13 cellular contexts compared by ENCODE assay signal in the genomic region with DNA sequence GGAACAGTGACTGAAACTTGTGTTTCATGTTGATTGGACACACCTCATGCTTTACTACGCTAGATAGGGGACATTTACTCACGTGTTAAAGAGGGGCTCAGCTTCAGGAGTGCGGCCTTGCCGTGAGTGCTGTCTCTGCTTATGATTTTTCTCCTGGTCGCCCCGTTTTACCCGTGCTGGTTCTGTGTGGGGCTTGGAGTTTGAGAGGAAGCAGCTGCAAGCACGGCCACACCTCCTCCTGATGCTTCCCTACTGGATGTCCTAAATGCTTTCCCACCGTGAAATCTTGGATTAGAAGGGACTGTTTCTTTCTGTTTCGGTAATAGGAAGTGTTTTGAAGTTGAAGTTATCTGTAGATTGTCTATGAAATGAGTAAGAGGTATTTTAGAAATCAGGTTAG. TPM values are rescaled to one million over a fixed set of nuclear protein-coding genes. Genes with fewer than 3 reads are reported as not detected.
A peak's percentile ranks its signal among the peaks of the same experiment; 100 is the strongest.
DNase-seq lines count a peak whose midpoint lies in the region; ATAC-seq, FAIRE-seq and TF ChIP-seq lines count a peak whose summit lies in the region.
"Had no signal": no experiment of that assay in that cellular context is flagged by ENCODE, and none has a peak within 500 bp of the region (broad histone marks: within the 10 kb centered on the region; RNA-seq: fewer than 3 reads in every experiment).

No MANE protein-coding gene starts in this region.

- H2AFZ ChIP-seq in endothelial cell of umbilical vein (ENCODE audit: low read depth, low read length): no peak overlapping the region

- H3K27ac ChIP-seq in CD8-positive, alpha-beta memory T cell (ENCODE audit: low read depth, low read length): peak overlapping the region; percentile 11
- H3K27ac ChIP-seq in endothelial cell of umbilical vein (ENCODE audit: insufficient read depth, low read depth, low read length) (no peak overlapping the region), substantia nigra (ENCODE audit: low read depth, low read length, poor library complexity, severe bottlenecking) (no peak overlapping the region)
- H3K27ac ChIP-seq: cardiac muscle cell had no signal

- peaks cover 6 to 62% (median 18%) of the 10 kb centered on the region in 3 donors for H3K36me3 Mint-ChIP-seq in CD8-positive, alpha-beta memory T cell
- peaks cover 43% of the 10 kb centered on the region for H3K36me3 Mint-ChIP-seq in T-helper 2 cell treated with Interferon-gamma antibody and Interleukin-4, amounts not matched to agents 5 μg/mL and 100 μg/mL, for 36 hours (ENCODE audit: low read depth)
- peaks cover 5% of the 10 kb centered on the region for H3K36me3 Mint-ChIP-seq in osteocyte (ENCODE audit: unreplicated experiment)

- H3K27me3 Mint-ChIP-seq in CD8-positive, alpha-beta memory T cell: no peaks in the 10 kb centered on the region
- no peaks in the 10 kb centered on the region for H3K27me3 Mint-ChIP-seq in T-helper 2 cell treated with Interferon-gamma antibody and Interleukin-4, amounts not matched to agents 5 μg/mL and 100 μg/mL, for 36 hours (ENCODE audit: low read depth)
- no peaks in the 10 kb centered on the region for H3K27me3 Mint-ChIP-seq in osteocyte (ENCODE audit: unreplicated experiment)

- H3K79me2 ChIP-seq in endothelial cell of umbilical vein (ENCODE audit: control insufficient read depth, insufficient read depth, low read length): peaks cover 2% of the 10 kb centered on the region

- POLR2A ChIA-PET in CD8-positive, alpha-beta memory T cell (lab: Charles Lee): interaction anchor here (0.9 kb wide), 1 partner anchor 30 kb away, joined by 3 read pairs; no protein-coding TSS in a partner anchor
- POLR2A ChIA-PET in endothelial cell of umbilical vein (lab: Charles Lee): no interaction called here

- no peaks in the 10 kb centered on the region for H4K20me1 ChIP-seq in endothelial cell of umbilical vein (replicated peaks; ENCODE audit: control insufficient read depth, extremely low read depth, insufficient read depth, low read length)

- intact Hi-C loops in endothelial cell of umbilical vein (cut with micrococcal nuclease): no loop called here

- CTCF ChIA-PET in CD8-positive, alpha-beta memory T cell (lab: Charles Lee): interaction anchor here (1.4 to 2.0 kb wide), 2 partner anchors 21 to 112 kb away, joined by 3 to 5 read pairs; no protein-coding TSS in a partner anchor
- CTCF ChIA-PET in endothelial cell of umbilical vein (lab: Charles Lee): interaction anchor here (1.3 to 4.6 kb wide), 3 partner anchors 9 to 112 kb away, joined by 3 to 21 read pairs (median 20); no protein-coding TSS in a partner anchor

- no peak overlapping the region for H3K9ac ChIP-seq in endothelial cell of umbilical vein (replicated peaks; ENCODE audit: extremely low read depth, insufficient read depth, low read length)

- TF ChIP-seq POLR2A in endothelial cell of umbilical vein (IDR thresholded peaks at IDR 0.05; ENCODE audit: low read depth, low read length): no peak

- no peak for FAIRE-seq in endothelial cell of umbilical vein (lab: Jason Lieb, UNC)

- no peaks in the 10 kb centered on the region for H3K9me3 ChIP-seq in CD8-positive, alpha-beta memory T cell (ENCODE audit: low read length)
- H3K9me3 ChIP-seq in endothelial cell of umbilical vein (replicated peaks; ENCODE audit: control insufficient read depth, insufficient read depth, low read length): no peaks in the 10 kb centered on the region

- no peak overlapping the region for H3K4me2 ChIP-seq in endothelial cell of umbilical vein (ENCODE audit: insufficient read depth, low read length)

- ATAC-seq in HG03175 (IDR thresholded peaks at IDR 0.05; ENCODE audit: unreplicated experiment): no peak
- ATAC-seq: Panc1 had no signal

- peak overlapping the region in 5 of 7 donors; percentile 44 to 80 (median 73) for H3K4me3 Mint-ChIP-seq in CD8-positive, alpha-beta memory T cell
- peak overlapping the region; percentile 71 for H3K4me3 Mint-ChIP-seq in T-helper 2 cell treated with Interferon-gamma antibody and Interleukin-4, amounts not matched to agents 5 μg/mL and 100 μg/mL, for 36 hours
- no peak overlapping the region for H3K4me3 Mint-ChIP-seq in osteocyte (ENCODE audit: unreplicated experiment)

- H3K4me1 ChIP-seq in CD8-positive, alpha-beta memory T cell (ENCODE audit: insufficient read depth, low read length): peaks cover 25% of the 10 kb centered on the region
- H3K4me1 ChIP-seq in endothelial cell of umbilical vein (ENCODE audit: control insufficient read depth, extremely low read depth, insufficient read depth, low read length): no peaks in the 10 kb centered on the region

- H3K27ac Mint-ChIP-seq in CD8-positive, alpha-beta memory T cell: peak overlapping the region; percentile 89 to 100 (median 99)
- peak overlapping the region; percentile 89 for H3K27ac Mint-ChIP-seq in T-helper 2 cell treated with Interferon-gamma antibody and Interleukin-4, amounts not matched to agents 5 μg/mL and 100 μg/mL, for 36 hours
- peak overlapping the region; percentile 52 for H3K27ac Mint-ChIP-seq in osteocyte (ENCODE audit: unreplicated experiment)

- no peak for TF ChIP-seq CTCF in endothelial cell of umbilical vein (IDR thresholded peaks at IDR 0.05; ENCODE audit: extremely low read depth in 1 of 2, insufficient read depth in 1 of 2, low read depth in 1 of 2, low read length in 2 of 2)
- TF ChIP-seq CTCF in osteocyte (IDR thresholded peaks at IDR 0.05): no peak

- H3K4me1 Mint-ChIP-seq in CD8-positive, alpha-beta memory T cell: peaks cover 33 to 62% (median 57%) of the 10 kb centered on the region in 3 donors
- peaks cover 25% of the 10 kb centered on the region for H3K4me1 Mint-ChIP-seq in T-helper 2 cell treated with Interferon-gamma antibody and Interleukin-4, amounts not matched to agents 5 μg/mL and 100 μg/mL, for 36 hours (ENCODE audit: low read depth)
- H3K4me1 Mint-ChIP-seq in osteocyte (ENCODE audit: unreplicated experiment): peaks cover 15% of the 10 kb centered on the region

- no peak overlapping the region for H3K4me3 ChIP-seq in CD8-positive, alpha-beta memory T cell (ENCODE audit: low read length)
- H3K4me3 ChIP-seq in endothelial cell of umbilical vein (replicated peaks in 1 of 3; ENCODE audit: insufficient read depth in 1 of 3, low read depth in 1 of 3, low read length in 3 of 3): no peak overlapping the region
- H3K4me3 ChIP-seq: cardiac muscle cell had no signal

- H3K36me3 ChIP-seq in CD8-positive, alpha-beta memory T cell (ENCODE audit: insufficient read depth, low read length): no peaks in the 10 kb centered on the region
- H3K36me3 ChIP-seq in endothelial cell of umbilical vein (ENCODE audit: control insufficient read depth in 2 of 2, extremely low read depth in 1 of 2, insufficient read depth in 2 of 2, low read length in 2 of 2): peaks cover 0 to 17% of the 10 kb centered on the region in 2 experiments
- H3K36me3 ChIP-seq: cardiac muscle cell had no signal

- DNase-seq in CD8-positive, alpha-beta memory T cell: no peak
- no peak for DNase-seq in T-helper 2 cell treated with Interferon-gamma antibody and Interleukin-4, amounts not matched to agents 5 μg/mL and 100 μg/mL, for 36 hours (ENCODE audit: low spot score)
- DNase-seq in endothelial cell of umbilical vein (ENCODE audit: low read depth, low spot score) (peak; percentile 70), osteocyte (ENCODE audit: extremely low spot score, unreplicated experiment) (no peak), NCI-H1436 (lab: John Stamatoyannopoulos, UW) (no peak), NCI-H2107 treated with DMSO at 0.1 percent for 48 hours (lab: John Stamatoyannopoulos, UW; ENCODE audit: unreplicated experiment) (no peak), substantia nigra (lab: John Stamatoyannopoulos, UW) (no peak)
- DNase-seq: DMS153, NCI-H2081 treated with DMSO at 0.1 percent for 48 hours had no signal

- no peaks in the 10 kb centered on the region for H3K9me3 Mint-ChIP-seq in CD8-positive, alpha-beta memory T cell
- H3K9me3 Mint-ChIP-seq in T-helper 2 cell treated with Interferon-gamma antibody and Interleukin-4, amounts not matched to agents 5 μg/mL and 100 μg/mL, for 36 hours: no peaks in the 10 kb centered on the region
- H3K9me3 Mint-ChIP-seq in osteocyte (ENCODE audit: unreplicated experiment): no peaks in the 10 kb centered on the region
- H3K9me3 Mint-ChIP-seq: IgD-negative memory B cell had no signal

- H3K27me3 ChIP-seq in CD8-positive, alpha-beta memory T cell (ENCODE audit: insufficient read depth, low read length, poor library complexity, severe bottlenecking): no peaks in the 10 kb centered on the region
- no peaks in the 10 kb centered on the region for H3K27me3 ChIP-seq in endothelial cell of umbilical vein (ENCODE audit: control insufficient read depth in 2 of 2, insufficient read depth in 2 of 2, low read length in 2 of 2)
- H3K27me3 ChIP-seq: cardiac muscle cell had no signal

- dilution Hi-C loops in endothelial cell of umbilical vein (cut with MboI; ENCODE audit: extremely low pct_ligation_motif_present, low sequenced_read_pairs): no loop called here

- H3K9me1 ChIP-seq in endothelial cell of umbilical vein (replicated peaks; ENCODE audit: control insufficient read depth, extremely low read depth, insufficient read depth, low read length): no peaks in the 10 kb centered on the region

- BruUV-seq in endothelial cell of umbilical vein (replicated peaks; lab: Mats Ljungman, UMichigan): no TSS peak

TF ChIP-seq in endothelial cell of umbilical vein, 7 proteins besides CTCF, POLR2A, EP300 and RAD21 (continues in another document):
- TF ChIP-seq FOS (IDR thresholded peaks at IDR 0.05; ENCODE audit: borderline replicate concordance, insufficient read depth, low read length) (no peak), EZH2 (IDR thresholded peaks at IDR 0.05; ENCODE audit: borderline replicate concordance, low read depth, low read length, severe bottlenecking) (no peak), JUN (IDR thresholded peaks at IDR 0.05; ENCODE audit: borderline replicate concordance, insufficient read depth, insufficient read length, low read depth) (no peak), GATA2 (IDR thresholded peaks at IDR 0.05; ENCODE audit: insufficient read depth, insufficient read length, low read depth, low read length) (no peak), POLR2AphosphoS5 (IDR thresholded peaks at IDR 0.05; ENCODE audit: insufficient read depth, low read depth, low read length) (no peak)

RNA-seq across cellular contexts. Expression of a gene that starts 54.0 kb away (rescaled TPM):
- total RNA-seq in CD8-positive, alpha-beta memory T cell: not detected
- polyA plus RNA-seq in CD8-positive, alpha-beta memory T cell: not detected
- total RNA-seq in endothelial cell of umbilical vein: 0.23 and 0.80 TPM in 2 replicates
- polyA plus RNA-seq in endothelial cell of umbilical vein: 0.15 and 0.22 TPM in 2 replicates
- 0.22 and 0.25 TPM in 2 replicates for polyA plus RNA-seq in endothelial cell of umbilical vein (2011; cell fraction: cytosol; rRNA removed)
- polyA plus RNA-seq in endothelial cell of umbilical vein (2011; cell fraction: nucleus; rRNA removed): 0.84 and 1.1 TPM in 2 replicates
- 0.10 and 0.19 TPM in 2 replicates for polyA plus RNA-seq in endothelial cell of umbilical vein (2012)
- 0.34 TPM in 2 replicates for polyA minus RNA-seq in endothelial cell of umbilical vein
- not detected for polyA minus RNA-seq in endothelial cell of umbilical vein (2011; cell fraction: cytosol; rRNA and poly(A)+ RNA removed)
- 0.19 TPM in 2 replicates for polyA minus RNA-seq in endothelial cell of umbilical vein (2011; cell fraction: nucleus; rRNA and poly(A)+ RNA removed)
- total RNA-seq in osteocyte: not detected in 2 replicates
- total RNA-seq: cardiac muscle cell had no signal
- polyA plus RNA-seq: IgD-negative memory B cell had no signal
